In genomic region chr1:56688522-56689026, GRCh38 we compare ENCODE assay signal across 8 cellular contexts. TPM values are rescaled to one million over a fixed set of nuclear protein-coding genes. Genes with fewer than 3 reads are reported as not detected.
DNase-seq lines count a peak whose midpoint lies in the region; ATAC-seq and TF ChIP-seq lines count a peak whose summit lies in the region.

No MANE protein-coding gene starts in this region.

- no peak for TF ChIP-seq CTCF in HFFc6 (IDR thresholded peaks at IDR 0.05)
- TF ChIP-seq CTCF in RWPE2 (IDR thresholded peaks at IDR 0.05; ENCODE audit: poor library complexity, severe bottlenecking) = no peak

- H3K36me3 Mint-ChIP-seq in HFFc6 (ENCODE audit: low read depth) = no peaks in the 10 kb centered on the region

- H3K4me1 Mint-ChIP-seq in HFFc6 (ENCODE audit: low read depth) = peaks cover 14% of the 10 kb centered on the region

- H3K27ac ChIP-seq in RWPE2 (ENCODE audit: poor library complexity, severe bottlenecking) = peak overlapping the region; percentile 53
- H3K27ac ChIP-seq in Karpas-422 (ENCODE audit: low read length) = no peak overlapping the region

- H3K4me1 ChIP-seq in RWPE2 (ENCODE audit: insufficient read depth, poor library complexity, severe bottlenecking) = peaks cover 13% of the 10 kb centered on the region
- no peaks in the 10 kb centered on the region for H3K4me1 ChIP-seq in Karpas-422 (ENCODE audit: low read length)

- no peaks in the 10 kb centered on the region for H3K9me3 ChIP-seq in RWPE2 (ENCODE audit: severe bottlenecking)
- no peaks in the 10 kb centered on the region for H3K9me3 ChIP-seq in Karpas-422 (ENCODE audit: low read length)

- no peak overlapping the region for H3K9ac ChIP-seq in Karpas-422 (ENCODE audit: low read length)

- H2AFZ ChIP-seq in Karpas-422 (ENCODE audit: low read length) = no peak overlapping the region

- H3K9me3 Mint-ChIP-seq in HFFc6 = no peaks in the 10 kb centered on the region

- peak; percentile 31 for DNase-seq in ELF-1 (ENCODE audit: low read depth, low spot score)
- DNase-seq in HFFc6 = peak; percentile 57
- no peak for DNase-seq in RWPE2 (ENCODE audit: low spot score)
- no peak for DNase-seq in left colon
- DNase-seq in Karpas-422 = no peak
- no peak for DNase-seq in activated naive CD4-positive, alpha-beta T cell (lab: John Stamatoyannopoulos, UW)
- DNase-seq in OCI-M2 (lab: John Stamatoyannopoulos, UW; ENCODE audit: unreplicated experiment) = no peak
- no peak for DNase-seq in DMS114 treated with DMSO at 0.1 percent for 48 hours (lab: John Stamatoyannopoulos, UW; ENCODE audit: unreplicated experiment)

- no peaks in the 10 kb centered on the region for H3K79me2 ChIP-seq in Karpas-422 (ENCODE audit: low read length)

- H3K27ac Mint-ChIP-seq in HFFc6 = no peak overlapping the region; the same call in 1 of the 2 replicates

- no peak overlapping the region for H3K4me3 Mint-ChIP-seq in HFFc6

- no peaks in the 10 kb centered on the region for H3K27me3 Mint-ChIP-seq in HFFc6 (ENCODE audit: insufficient read depth)

- H3K36me3 ChIP-seq in RWPE2 (ENCODE audit: low read depth) = no peaks in the 10 kb centered on the region
- no peaks in the 10 kb centered on the region for H3K36me3 ChIP-seq in Karpas-422 (ENCODE audit: insufficient read depth, low read length)

- intact Hi-C loops in left colon (cut with DNase I, micrococcal nuclease) = no loop called here

- no peak overlapping the region for H3K4me3 ChIP-seq in RWPE2 (ENCODE audit: severe bottlenecking)
- no peak overlapping the region for H3K4me3 ChIP-seq in Karpas-422 (ENCODE audit: low read length)

- H3K4me2 ChIP-seq in Karpas-422 (ENCODE audit: low read depth, low read length, poor library complexity, severe bottlenecking) = no peak overlapping the region

- H3K27me3 ChIP-seq in RWPE2 (ENCODE audit: insufficient read depth, poor library complexity, severe bottlenecking) = no peaks in the 10 kb centered on the region
- H3K27me3 ChIP-seq in Karpas-422 (ENCODE audit: low read length) = no peaks in the 10 kb centered on the region

- no peaks in the 10 kb centered on the region for H4K20me1 ChIP-seq in Karpas-422 (ENCODE audit: insufficient read depth, low read depth, low read length)

- ATAC-seq in RWPE2 (ENCODE audit: low read depth) (peak; percentile 100), left colon (peak; percentile 52)

- no peaks in the 10 kb centered on the region for H3K9me2 ChIP-seq in Karpas-422 (replicated peaks; ENCODE audit: insufficient read depth, low read length)

RNA-seq across cellular contexts. Expression of gene PRKAA2, which starts 43.5 kb away (rescaled TPM):
- under 1 TPM; 0.05 to 0.62 (median 0.06) TPM for total RNA-seq in HFFc6 (2021; fragmentation: NEBNext Ultra II Directional; extraction: Animal tissue kit (Norgen Biotek cat#: 25700))
- total RNA-seq in left colon = 1 to 10 TPM; 3.5 to 4.4 TPM
- not detected in 2 replicates for total RNA-seq in Karpas-422 (2014; rRNA removed; shearing (Covaris generic); ENCODE audit: low replicate concordance)

Comparison
In these comparisons a context has a peak if more than half of its experiments do, and no peak if none do; other contexts are left out.
1. DNase-seq: peak in ELF-1 (single experiment) and HFFc6 (single experiment); none in RWPE2 (single experiment), left colon (0 of 2), Karpas-422 (single experiment), activated naive CD4-positive, alpha-beta T cell (0 of 4), OCI-M2 (single experiment) and DMS114 treated with DMSO at 0.1 percent for 48 hours (single experiment).